ENCODE assay signal across 8 cellular contexts in the genomic region with DNA sequence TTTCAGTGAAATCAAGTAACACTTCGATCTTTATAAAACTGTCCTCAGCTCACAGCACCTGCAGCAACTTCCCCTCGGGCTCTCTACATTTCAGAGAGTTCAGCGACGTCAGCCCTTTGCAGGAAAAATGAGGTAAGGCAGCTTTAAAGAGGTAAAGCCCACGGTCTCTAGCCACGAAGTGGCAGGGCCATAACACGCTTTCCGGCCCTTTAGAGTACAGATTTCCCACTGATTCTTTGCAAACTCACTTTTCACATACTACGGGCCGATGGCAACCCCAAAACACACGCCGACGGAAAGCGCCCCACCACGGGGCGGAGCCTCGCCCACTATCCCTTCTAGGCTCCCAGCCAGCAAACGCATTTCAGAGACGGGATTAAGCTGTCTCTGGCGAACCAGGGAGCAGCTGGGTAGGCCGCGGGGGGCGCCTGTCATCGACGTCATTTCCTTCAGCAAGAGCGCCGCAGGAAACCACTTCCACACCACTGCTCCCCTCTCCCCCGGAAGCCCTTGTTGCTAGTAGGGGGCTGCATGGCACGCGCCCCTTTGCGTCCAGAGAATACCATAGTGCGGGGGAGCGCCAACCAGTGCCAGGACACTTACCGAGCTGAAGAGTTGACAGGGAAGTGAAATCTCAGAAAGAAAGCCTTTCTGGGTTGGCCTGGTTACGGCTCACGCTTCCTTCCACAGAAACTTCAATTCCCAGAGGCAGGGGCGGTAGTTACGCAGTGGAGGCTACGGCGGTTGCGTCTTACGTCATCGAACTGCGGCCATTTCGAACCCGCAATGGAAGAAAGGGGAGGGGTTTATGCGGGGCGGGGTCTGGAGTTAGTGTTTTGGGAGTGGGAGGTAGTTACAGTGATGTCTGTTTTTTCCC. TPM values are rescaled to one million over a fixed set of nuclear protein-coding genes. Genes with fewer than 3 reads are reported as not detected.
DNase-seq lines count a peak whose midpoint lies in the region; ATAC-seq and TF ChIP-seq lines count a peak whose summit lies in the region.

A gene with protein sequence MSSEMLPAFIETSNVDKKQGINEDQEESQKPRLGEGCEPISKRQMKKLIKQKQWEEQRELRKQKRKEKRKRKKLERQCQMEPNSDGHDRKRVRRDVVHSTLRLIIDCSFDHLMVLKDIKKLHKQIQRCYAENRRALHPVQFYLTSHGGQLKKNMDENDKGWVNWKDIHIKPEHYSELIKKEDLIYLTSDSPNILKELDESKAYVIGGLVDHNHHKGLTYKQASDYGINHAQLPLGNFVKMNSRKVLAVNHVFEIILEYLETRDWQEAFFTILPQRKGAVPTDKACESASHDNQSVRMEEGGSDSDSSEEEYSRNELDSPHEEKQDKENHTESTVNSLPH (minus strand): TSS at position 730 of the 877 bp plus-strand sequence. CDS start 4,701 bp downstream, outside the sequence.

- peak within 1 kb of the TSS; percentile 99 for H3K4me3 Mint-ChIP-seq in HFFc6

- no peaks in the 10 kb centered on the region for H3K9me3 ChIP-seq in SK-N-MC (ENCODE audit: low read depth, low read length)

- no peaks in the 10 kb centered on the region for H3K36me3 ChIP-seq in SK-N-MC (ENCODE audit: insufficient read depth, low read length)

- H3K27me3 Mint-ChIP-seq in HFFc6 (ENCODE audit: insufficient read depth) = peaks cover 2% of the 10 kb centered on the region

- H3K27ac ChIP-seq in SK-N-MC = peak within 1 kb of the TSS; percentile 97
- peak within 1 kb of the TSS; percentile 96 for H3K27ac ChIP-seq in temporal lobe (ENCODE audit: low read depth, low read length)

- peak within 1 kb of the TSS; percentile 100 for H3K27ac Mint-ChIP-seq in HFFc6
- H3K27ac Mint-ChIP-seq in activated naive CD4-positive, alpha-beta T cell treated with anti-CD3 and anti-CD28 coated beads, Interleukin-2, amount 50 U/mL, for 72 hours = peak within 1 kb of the TSS; percentile 97 to 98

- no peaks in the 10 kb centered on the region for H3K9me3 Mint-ChIP-seq in HFFc6
- H3K9me3 Mint-ChIP-seq in activated naive CD4-positive, alpha-beta T cell treated with anti-CD3 and anti-CD28 coated beads, Interleukin-2, amount 50 U/mL, for 72 hours = no peaks in the 10 kb centered on the region

- H3K4me1 Mint-ChIP-seq in HFFc6 (ENCODE audit: low read depth) = peaks cover 15% of the 10 kb centered on the region

- H3K9ac ChIP-seq in SK-N-MC (ENCODE audit: insufficient read length) = peak within 1 kb of the TSS; percentile 95

- TF ChIP-seq CTCF in HFFc6 (IDR thresholded peaks at IDR 0.05) (peak; percentile 59), NB4 (IDR thresholded peaks at IDR 0.05; ENCODE audit: low read depth, low read length) (no peak)

- TF ChIP-seq POLR2A in NB4 (IDR thresholded peaks at IDR 0.05; ENCODE audit: extremely low read depth, insufficient read length) = peak; percentile 77

- no peaks in the 10 kb centered on the region for H3K36me3 Mint-ChIP-seq in HFFc6 (ENCODE audit: low read depth)
- H3K36me3 Mint-ChIP-seq in activated naive CD4-positive, alpha-beta T cell treated with anti-CD3 and anti-CD28 coated beads, Interleukin-2, amount 50 U/mL, for 72 hours = no peaks in the 10 kb centered on the region

- peak; percentile 92 to 95 for ATAC-seq in activated naive CD4-positive, alpha-beta T cell treated with anti-CD3 and anti-CD28 coated beads, Interleukin-2, amount 50 U/mL, for 72 hours

- DNase-seq in GM04503 (ENCODE audit: low read depth) = peak; percentile 90
- peak; percentile 97 for DNase-seq in HFFc6
- peak; percentile 98 for DNase-seq in NB4 (ENCODE audit: low read depth)
- peak; percentile 94 for DNase-seq in SK-N-MC (ENCODE audit: low read depth, low spot score)
- DNase-seq in activated naive CD4-positive, alpha-beta T cell treated with anti-CD3 and anti-CD28 coated beads, Interleukin-2, amount 50 U/mL, for 72 hours (ENCODE audit: low spot score in 2 of 2) = peak; percentile 88 to 94
- peak; percentile 99 for DNase-seq in globus pallidus (ENCODE audit: low spot score)
- DNase-seq in nucleus accumbens (lab: John Stamatoyannopoulos, UW) = peak; percentile 87 to 100 (median 98)

- H3K4me3 ChIP-seq in NB4 (ENCODE audit: low read depth, low read length) (peak within 1 kb of the TSS; percentile 90), SK-N-MC (peak within 1 kb of the TSS; percentile 96)

RNA-seq across cellular contexts. Expression of the gene that starts here (rescaled TPM):
- total RNA-seq in HFFc6 (2021; fragmentation: NEBNext Ultra II Directional; extraction: Animal tissue kit (Norgen Biotek cat#: 25700)) = 1 to 10 TPM; 4.1 to 6.8 (median 5.2) TPM
- total RNA-seq in activated naive CD4-positive, alpha-beta T cell treated with anti-CD3 and anti-CD28 coated beads, Interleukin-2, amount 50 U/mL, for 72 hours = 10 to 100 TPM in 1 of 2 donors, 1 to 10 TPM in 1; 6.1 to 17.2 TPM
- total RNA-seq in temporal lobe = 2.2 TPM

Comparison
In these comparisons a context has a peak if more than half of its experiments do, and no peak if none do; other contexts are left out.
1. Peak in every context shown above with its lines: DNase-seq, ATAC-seq, H3K4me3 ChIP-seq and H3K27ac ChIP-seq.